Comparison of ENCODE assay signal across 9 cellular contexts in the genomic region with DNA sequence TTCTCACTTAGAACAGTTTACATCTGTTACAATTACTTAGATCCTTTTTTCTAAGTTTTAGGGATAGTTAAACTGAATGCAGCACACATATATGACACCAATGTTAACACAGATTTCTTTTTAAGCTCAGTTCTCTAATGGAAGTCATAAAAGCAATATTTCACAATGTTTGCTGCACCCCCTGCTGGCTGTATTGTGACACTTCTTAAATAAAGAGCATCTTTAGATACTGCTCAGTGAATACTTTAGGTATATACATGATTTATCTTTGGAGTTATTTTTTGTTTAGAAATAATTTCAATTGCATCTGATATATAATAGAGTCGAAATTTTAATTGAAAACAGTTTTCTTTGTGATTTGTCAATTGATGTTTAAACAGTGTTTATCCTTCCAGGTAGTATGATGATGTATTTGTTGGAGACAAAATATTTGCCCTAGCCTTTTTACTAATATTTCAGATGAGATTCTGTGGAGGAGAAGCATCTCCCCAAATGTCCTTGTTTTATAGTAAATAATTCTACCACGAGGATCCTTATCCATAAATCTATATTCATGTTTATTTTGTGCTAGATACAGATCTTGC.
A peak's percentile ranks its signal among the peaks of the same experiment; 100 is the strongest.
DNase-seq lines count a peak whose midpoint lies in the region; ATAC-seq and TF ChIP-seq lines count a peak whose summit lies in the region.
"Had no signal": no experiment of that assay in that cellular context is flagged by ENCODE, and none has a peak within 500 bp of the region (broad histone marks: within the 10 kb centered on the region; RNA-seq: fewer than 3 reads in every experiment).

No MANE protein-coding gene starts in this region.

- BruUV-seq in Panc1 (replicated peaks; lab: Mats Ljungman, UMichigan): no TSS peak

- peaks cover 6% of the 10 kb centered on the region for H3K4me1 Mint-ChIP-seq in activated naive CD8-positive, alpha-beta T cell treated with anti-CD3 and anti-CD28 coated beads, Interleukin-2, amount 10 ng/mL, durations not matched to agents 7 days and 5 days

- peaks cover 2% of the 10 kb centered on the region for H3K27me3 Mint-ChIP-seq in activated naive CD8-positive, alpha-beta T cell treated with anti-CD3 and anti-CD28 coated beads, Interleukin-2, amount 10 ng/mL, durations not matched to agents 7 days and 5 days

- no peak for TF ChIP-seq EP300 in Ishikawa (IDR thresholded peaks at IDR 0.05; ENCODE audit: borderline replicate concordance)

- H3K79me2 ChIP-seq in hepatocyte: no peaks in the 10 kb centered on the region

- H3K27ac ChIP-seq in Panc1 (ENCODE audit: low read length) (no peak overlapping the region), hepatocyte (no peak overlapping the region)
- H3K27ac ChIP-seq: skin epidermis had no signal

- H2AFZ ChIP-seq in hepatocyte: no peak overlapping the region

- H3K4me3 ChIP-seq in Panc1 (ENCODE audit: low read depth in 2 of 2, low read length in 2 of 2) (no peak overlapping the region), hepatocyte (no peak overlapping the region), H7 (ENCODE audit: insufficient read depth, low read depth, low read length) (no peak overlapping the region)
- H3K4me3 ChIP-seq: skin epidermis had no signal

- no peaks in the 10 kb centered on the region for H3K9me3 Mint-ChIP-seq in activated naive CD8-positive, alpha-beta T cell treated with anti-CD3 and anti-CD28 coated beads, Interleukin-2, amount 10 ng/mL, durations not matched to agents 7 days and 5 days

- H3K9me3 ChIP-seq in Panc1 (ENCODE audit: control insufficient read depth, insufficient read depth, low read depth, low read length) (no peaks in the 10 kb centered on the region), hepatocyte (ENCODE audit: low read depth) (no peaks in the 10 kb centered on the region)

- CTCF ChIA-PET in Panc1 (lab: Charles Lee): interaction anchor here (0.6 to 1.8 kb wide), 5 partner anchors 108 to 205 kb away, joined by 3 to 9 read pairs (median 4); no protein-coding TSS in a partner anchor

- H3K4me1 ChIP-seq in Panc1 (ENCODE audit: control insufficient read depth, insufficient read depth, low read length): peaks cover 27% of the 10 kb centered on the region
- H3K4me1 ChIP-seq in hepatocyte (ENCODE audit: insufficient read depth): no peaks in the 10 kb centered on the region

- H3K36me3 Mint-ChIP-seq in activated naive CD8-positive, alpha-beta T cell treated with anti-CD3 and anti-CD28 coated beads, Interleukin-2, amount 10 ng/mL, durations not matched to agents 7 days and 5 days: no peaks in the 10 kb centered on the region

- no peak overlapping the region for H3K4me3 Mint-ChIP-seq in activated naive CD8-positive, alpha-beta T cell treated with anti-CD3 and anti-CD28 coated beads, Interleukin-2, amount 10 ng/mL, durations not matched to agents 7 days and 5 days

- TF ChIP-seq CTCF in Panc1 (IDR thresholded peaks at IDR 0.05) (peak; percentile 74; the same call in 1 of the 2 replicates), hepatocyte (IDR thresholded peaks at IDR 0.05; ENCODE audit: poor library complexity) (peak; percentile 74)

- WGBS in hepatocyte (ENCODE audit: low lambda C conversion rate, missing lambda C conversion rate): 15% methylated on average over 2 of the region's 2 CpGs

- intact Hi-C loops in Panc1 (cut with micrococcal nuclease; ENCODE audit: unreplicated experiment): no loop called here

- no peaks in the 10 kb centered on the region for H3K27me3 ChIP-seq in Panc1 (ENCODE audit: control insufficient read depth, insufficient read depth, low read length)
- no peaks in the 10 kb centered on the region for H3K27me3 ChIP-seq in hepatocyte
- no peaks in the 10 kb centered on the region for H3K27me3 ChIP-seq in H7 (ENCODE audit: control insufficient read depth, insufficient read depth, low read length)

- no peaks in the 10 kb centered on the region for H3K36me3 ChIP-seq in Panc1 (ENCODE audit: control insufficient read depth, insufficient read depth, low read length)
- no peaks in the 10 kb centered on the region for H3K36me3 ChIP-seq in hepatocyte (replicated peaks; ENCODE audit: insufficient read depth, low read depth)
- H3K36me3 ChIP-seq in H7 (replicated peaks; ENCODE audit: control insufficient read depth, insufficient read depth, low read length): no peaks in the 10 kb centered on the region

- no peak overlapping the region for H3K4me2 ChIP-seq in hepatocyte

- in situ Hi-C loops in Panc1 (cut with HindIII; ENCODE audit: low pct_unique_long_range_greater_than_20kb, low sequenced_read_pairs): no loop called here

- H4K20me1 ChIP-seq in hepatocyte (ENCODE audit: insufficient read depth, poor library complexity, severe bottlenecking): no peaks in the 10 kb centered on the region

- POLR2A ChIA-PET in Panc1 (lab: Charles Lee): no interaction called here
- POLR2A ChIA-PET in activated naive CD8-positive, alpha-beta T cell treated with anti-CD3 and anti-CD28 coated beads, Interleukin-2, amount 10 ng/mL, durations not matched to agents 7 days and 5 days (lab: Charles Lee): interaction anchor here (0.6 kb wide), 1 partner anchor 196 kb away, joined by 3 read pairs; no protein-coding TSS in a partner anchor

- ATAC-seq in GM18870 (IDR thresholded peaks at IDR 0.05; ENCODE audit: unreplicated experiment) (peak; percentile 48), Panc1 (peak; percentile 73)
- ATAC-seq in activated naive CD8-positive, alpha-beta T cell treated with anti-CD3 and anti-CD28 coated beads, Interleukin-2, amount 10 ng/mL, durations not matched to agents 7 days and 5 days (ENCODE audit: low read depth): peak; percentile 52

- DNase-seq in CD1c-positive myeloid dendritic cell (ENCODE audit: extremely low spot score) (peak; percentile 82), Panc1 (ENCODE audit: low read depth, low spot score) (peak; percentile 53), hepatocyte (ENCODE audit: low spot score) (peak; percentile 72), H7 (no peak)
- no peak for DNase-seq in activated naive CD8-positive, alpha-beta T cell treated with anti-CD3 and anti-CD28 coated beads, Interleukin-2, amount 10 ng/mL, durations not matched to agents 7 days and 5 days
- DNase-seq in stimulated activated CD4-positive, alpha-beta T cell treated with anti-CD3 and anti-CD28 coated beads, Interleukin-2, amount 100 ng/mL, for 48 hours: peak; percentile 23 to 43

- no peaks in the 10 kb centered on the region for H3K9me2 ChIP-seq in hepatocyte (replicated peaks; ENCODE audit: insufficient read depth)

- TF ChIP-seq RAD21 in Ishikawa (IDR thresholded peaks at IDR 0.05; ENCODE audit: low read depth): peak; percentile 50

- no peak overlapping the region for H3K27ac Mint-ChIP-seq in activated naive CD8-positive, alpha-beta T cell treated with anti-CD3 and anti-CD28 coated beads, Interleukin-2, amount 10 ng/mL, durations not matched to agents 7 days and 5 days

TF ChIP-seq in Ishikawa, 13 proteins besides CTCF, POLR2A, EP300 and RAD21:
- peak; percentile 81; the same call in 1 of the 2 replicates for TF ChIP-seq CEBPB (IDR thresholded peaks at IDR 0.05)
- no peak for TF ChIP-seq TEAD4 (IDR thresholded peaks at IDR 0.05)

Comparison
In these comparisons a context has a peak if more than half of its experiments do, and no peak if none do; other contexts are left out.
1. DNase-seq: peak in CD1c-positive myeloid dendritic cell (single experiment), Panc1 (single experiment), hepatocyte (single experiment) and stimulated activated CD4-positive, alpha-beta T cell treated with anti-CD3 and anti-CD28 coated beads, Interleukin-2, amount 100 ng/mL, for 48 hours (2 of 2); none in activated naive CD8-positive, alpha-beta T cell treated with anti-CD3 and anti-CD28 coated beads, Interleukin-2, amount 10 ng/mL, durations not matched to agents 7 days and 5 days (single experiment) and H7 (single experiment).
2. Peak in every context shown above with its lines, with median percentiles within 50 percentile points of each other: ATAC-seq.